ENCODE assay signal across 8 cellular contexts in the genomic region with DNA sequence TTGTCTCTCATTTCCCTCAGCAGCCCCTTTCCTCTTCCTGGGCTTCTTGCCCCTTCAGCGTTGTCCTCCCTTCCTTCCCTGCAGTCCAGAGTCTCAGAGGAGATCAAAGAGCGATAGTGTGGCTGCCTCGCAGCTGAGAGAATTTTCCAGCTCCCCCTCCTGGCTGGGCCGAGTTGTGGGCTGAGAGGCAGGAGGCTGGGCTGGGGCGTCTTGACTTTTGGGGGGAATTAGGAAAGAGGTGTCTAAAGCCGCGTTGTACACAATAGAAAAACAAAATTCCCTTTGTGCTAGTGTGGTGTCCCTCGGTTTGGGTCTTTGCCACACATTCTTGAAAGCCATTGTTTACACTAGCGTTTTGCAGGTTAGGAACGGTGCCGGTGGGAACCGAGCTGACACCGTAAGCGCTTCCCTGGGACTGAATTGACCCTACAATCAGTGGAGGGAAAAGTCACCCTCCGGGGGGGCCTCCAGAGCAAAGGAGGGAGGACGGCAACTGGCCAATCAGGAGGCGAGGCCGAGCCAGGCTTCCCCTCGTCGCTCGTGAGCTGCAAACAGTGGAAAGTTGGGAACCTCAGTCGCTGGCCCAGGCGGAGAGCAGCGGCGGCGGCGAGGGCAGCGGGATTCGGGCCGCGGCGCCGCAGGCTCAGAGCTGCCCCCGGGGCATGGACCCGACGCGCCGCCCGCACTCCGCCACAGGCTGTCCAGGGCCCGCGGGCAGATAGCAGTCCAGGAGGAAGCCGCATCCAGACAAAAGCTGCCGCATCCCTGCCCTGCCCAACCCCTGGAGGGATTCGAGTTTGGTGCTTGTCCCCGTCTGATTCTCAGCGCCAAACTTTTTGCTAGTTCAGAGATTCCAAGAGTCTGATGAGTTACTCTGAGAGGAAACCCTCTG. TPM values are rescaled to one million over a fixed set of nuclear protein-coding genes. Genes with fewer than 3 reads are reported as not detected.
DNase-seq lines count a peak whose midpoint lies in the region; ATAC-seq and TF ChIP-seq lines count a peak whose summit lies in the region.

A gene (plus strand): TSS at position 574 of the 892 bp plus-strand sequence. CDS start 389 bp downstream, outside the sequence.

- H3K27me3 ChIP-seq in muscle layer of colon (ENCODE audit: control insufficient read depth in 1 of 2, insufficient read depth in 2 of 2, low read length in 2 of 2): no peaks in the 10 kb centered on the region

- H3K27ac ChIP-seq in muscle layer of colon (ENCODE audit: low read depth, low read length): peak within 1 kb of the TSS; percentile 19

- DNase-seq in 8988T (peak; percentile 14), GM12864 (ENCODE audit: low read depth) (no peak), NCI-H2227 (lab: John Stamatoyannopoulos, UW; ENCODE audit: unreplicated experiment) (peak; percentile 24), fibroblast of pulmonary artery (ENCODE audit: low read depth) (peak; percentile 69), type B pancreatic cell (ENCODE audit: extremely low spot score, unreplicated experiment) (peak; percentile 71)
- peak; percentile 53 for DNase-seq in activated CD8-positive, alpha-beta memory T cell treated with anti-CD3 and anti-CD28 coated beads, Interleukin-2, amount 50 U/mL, for 48 hours

- peak; percentile 22 for TF ChIP-seq CTCF in GM12864 (IDR thresholded peaks at IDR 0.05; ENCODE audit: low read depth, low read length, missing control alignments)
- peak; percentile 53 for TF ChIP-seq CTCF in fibroblast of pulmonary artery (IDR thresholded peaks at IDR 0.05; ENCODE audit: low read length, missing control alignments)
- TF ChIP-seq CTCF in type B pancreatic cell (conservative IDR thresholded peaks at IDR 0.05): peak; percentile 67

- no peaks in the 10 kb centered on the region for H3K36me3 ChIP-seq in muscle layer of colon (ENCODE audit: insufficient read depth, low read length)

- no peaks in the 10 kb centered on the region for H3K9me3 ChIP-seq in muscle layer of colon (ENCODE audit: low read length)

- H3K9me3 Mint-ChIP-seq in type B pancreatic cell: peaks cover 5% of the 10 kb centered on the region

- H3K4me3 Mint-ChIP-seq in type B pancreatic cell: peak within 1 kb of the TSS; percentile 90

- H3K27ac Mint-ChIP-seq in type B pancreatic cell: peak within 1 kb of the TSS; percentile 66

- H3K27me3 Mint-ChIP-seq in type B pancreatic cell: peaks cover 26% of the 10 kb centered on the region

- no peak within 1 kb of the TSS for H3K4me3 ChIP-seq in GM12864 (ENCODE audit: low read depth, low read length)
- H3K4me3 ChIP-seq in fibroblast of pulmonary artery (replicated peaks; ENCODE audit: low read depth, low read length): peak within 1 kb of the TSS; percentile 58
- H3K4me3 ChIP-seq in muscle layer of colon (ENCODE audit: low read depth in 1 of 2, low read length in 2 of 2): peak within 1 kb of the TSS; percentile 61 to 80

- no peaks in the 10 kb centered on the region for H3K36me3 Mint-ChIP-seq in type B pancreatic cell

- H3K4me1 ChIP-seq in muscle layer of colon (ENCODE audit: insufficient read depth, low read length): peaks cover 6% of the 10 kb centered on the region

- peak within 1 kb of the TSS; percentile 51 for H3K9ac ChIP-seq in muscle layer of colon (ENCODE audit: low read length)

- H3K4me1 Mint-ChIP-seq in type B pancreatic cell (ENCODE audit: unreplicated experiment): peaks cover 20% of the 10 kb centered on the region

- no peak for ATAC-seq in HG03175 (IDR thresholded peaks at IDR 0.05; ENCODE audit: unreplicated experiment)

RNA-seq across cellular contexts. Expression of the gene that starts here (rescaled TPM):
- 4.1 and 13.2 TPM in 2 replicates for total RNA-seq in type B pancreatic cell (ENCODE audit: low replicate concordance)
